In the genomic region with DNA sequence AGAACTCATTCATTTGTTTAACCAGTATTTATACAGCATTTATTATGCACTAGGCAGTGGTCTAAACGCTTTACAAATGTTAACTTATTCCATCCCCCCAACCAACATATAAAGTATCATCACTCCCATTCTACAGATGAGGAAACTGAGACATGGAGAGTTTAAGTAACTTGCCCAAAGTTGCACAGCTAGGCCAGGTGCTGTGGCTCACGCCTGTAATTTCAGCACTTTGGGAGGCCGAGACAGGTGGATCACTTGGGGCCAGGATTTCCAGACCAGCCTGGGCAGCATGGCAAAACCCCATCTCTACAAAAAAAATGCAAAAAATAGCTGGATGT, we compare ENCODE assay signal across 28 cellular contexts.
"Had no signal": no experiment of that assay in that cellular context is flagged by ENCODE, and none has a peak within 500 bp of the region (broad histone marks: within the 10 kb centered on the region; RNA-seq: fewer than 3 reads in every experiment).

No MANE protein-coding gene starts in this region.

- FAIRE-seq: islet of Langerhans, kidney, small intestine had no signal

- H3K27me3 ChIP-seq: left lung, ovary, sigmoid colon, spleen, suprapubic skin, tibial artery, uterus had no signal

- H3K36me3 Mint-ChIP-seq: immature natural killer cell; mesothelial cell of epicardium; naive B cell; natural killer cell; stimulated activated effector memory CD8-positive, alpha-beta T cell treated with anti-CD3 and anti-CD28 coated beads, Interleukin-12 subunit alpha, Interleukin-12 subunit beta, amount 100 ng/mL, for 72 hours had no signal

- ATAC-seq: left colon; natural killer cell; right cardiac atrium; stimulated activated effector memory CD8-positive, alpha-beta T cell treated with anti-CD3 and anti-CD28 coated beads, Interleukin-12 subunit alpha, Interleukin-12 subunit beta, amount 100 ng/mL, for 72 hours had no signal

- H3K4me1 ChIP-seq: prostate gland had no signal

- H3K9me3 ChIP-seq: left lung, lower lobe of right lung, ovary, prostate gland, sigmoid colon, spleen, suprapubic skin, thoracic aorta, tibial artery, uterus had no signal

- H3K4me3 Mint-ChIP-seq: immature natural killer cell; mesothelial cell of epicardium; naive B cell; natural killer cell; stimulated activated effector memory CD8-positive, alpha-beta T cell treated with anti-CD3 and anti-CD28 coated beads, Interleukin-12 subunit alpha, Interleukin-12 subunit beta, amount 100 ng/mL, for 72 hours; stimulated activated naive CD8-positive, alpha-beta T cell treated with anti-CD3 and anti-CD28 coated beads, Interleukin-15, Interleukin-2, amounts not matched to agents 100 ng/mL and 50 ng/mL, for 24 hours had no signal

- DNase-seq: hypothalamus; immature natural killer cell; kidney; left colon; left lung; lower lobe of right lung; mammary epithelial cell; mesendoderm; naive B cell; natural killer cell; retina; right cardiac atrium; sigmoid colon; small intestine; spleen; stimulated activated CD4-positive, alpha-beta T cell treated with anti-CD3 and anti-CD28 coated beads, Interleukin-4, amount 100 ng/mL, for 24 hours; stimulated activated naive CD4-positive, alpha-beta T cell; tibial artery; trophoblast cell; uterus had no signal

- H3K27me3 Mint-ChIP-seq: naive B cell; stimulated activated naive CD8-positive, alpha-beta T cell treated with anti-CD3 and anti-CD28 coated beads, Interleukin-15, Interleukin-2, amounts not matched to agents 100 ng/mL and 50 ng/mL, for 24 hours had no signal

- H3K27ac ChIP-seq: left lung, lower lobe of right lung, ovary, prostate gland, sigmoid colon, suprapubic skin, thoracic aorta, tibial artery had no signal

- H3K36me3 ChIP-seq: left lung, lower lobe of right lung, ovary, prostate gland, sigmoid colon, spleen, suprapubic skin, thoracic aorta, tibial artery, uterus had no signal

- H3K9me3 Mint-ChIP-seq: immature natural killer cell; mesothelial cell of epicardium; naive B cell; natural killer cell; stimulated activated effector memory CD8-positive, alpha-beta T cell treated with anti-CD3 and anti-CD28 coated beads, Interleukin-12 subunit alpha, Interleukin-12 subunit beta, amount 100 ng/mL, for 72 hours; stimulated activated naive CD8-positive, alpha-beta T cell treated with anti-CD3 and anti-CD28 coated beads, Interleukin-15, Interleukin-2, amounts not matched to agents 100 ng/mL and 50 ng/mL, for 24 hours had no signal

- H3K4me3 ChIP-seq: left lung, lower lobe of right lung, ovary, prostate gland, sigmoid colon, spleen, suprapubic skin, thoracic aorta, tibial artery, uterus had no signal

- H3K27ac Mint-ChIP-seq: immature natural killer cell; natural killer cell; stimulated activated effector memory CD8-positive, alpha-beta T cell treated with anti-CD3 and anti-CD28 coated beads, Interleukin-12 subunit alpha, Interleukin-12 subunit beta, amount 100 ng/mL, for 72 hours; stimulated activated naive CD8-positive, alpha-beta T cell treated with anti-CD3 and anti-CD28 coated beads, Interleukin-15, Interleukin-2, amounts not matched to agents 100 ng/mL and 50 ng/mL, for 24 hours had no signal
